Comparison of ENCODE assay signal across 9 cellular contexts in genomic region chr10:24344279-24344678, GRCh38.
DNase-seq lines count a peak whose midpoint lies in the region; ATAC-seq and TF ChIP-seq lines count a peak whose summit lies in the region.
"Had no signal": no experiment of that assay in that cellular context is flagged by ENCODE, and none has a peak within 500 bp of the region (broad histone marks: within the 10 kb centered on the region; RNA-seq: fewer than 3 reads in every experiment).

No MANE protein-coding gene starts in this region.

- H3K27me3 Mint-ChIP-seq in activated CD8-positive, alpha-beta memory T cell treated with anti-CD3 and anti-CD28 coated beads, Interleukin-2, amount 10 ng/mL, durations not matched to agents 7 days and 5 days, result no peaks in the 10 kb centered on the region

- H2BK5ac ChIP-seq in mesenchymal stem cell (ENCODE audit: low read depth, low read length, poor library complexity, severe bottlenecking), result no peak overlapping the region

- no peak overlapping the region for H4K8ac ChIP-seq in mesenchymal stem cell (ENCODE audit: low read length)

- peak; percentile 85 for ATAC-seq in body of pancreas
- no peak for ATAC-seq in HG03196 (IDR thresholded peaks at IDR 0.05; ENCODE audit: unreplicated experiment)
- no peak for ATAC-seq in activated CD8-positive, alpha-beta memory T cell treated with anti-CD3 and anti-CD28 coated beads, Interleukin-2, amount 10 ng/mL, durations not matched to agents 7 days and 5 days
- ATAC-seq in HG02588 (IDR thresholded peaks at IDR 0.05; ENCODE audit: unreplicated experiment), result no peak

- H4K91ac ChIP-seq in mesenchymal stem cell (ENCODE audit: low read length), result no peak overlapping the region

- intact Hi-C loops in body of pancreas (cut with DNase I), result no loop called here
- intact Hi-C loops in head of caudate nucleus (cut with DNase I), result no loop called here

- H3K4me1 ChIP-seq in body of pancreas (peaks cover 43% of the 10 kb centered on the region), mesenchymal stem cell (ENCODE audit: control insufficient read depth, insufficient read depth, low read depth, low read length) (peaks cover 1% of the 10 kb centered on the region)

- H2BK12ac ChIP-seq in mesenchymal stem cell (ENCODE audit: low read length in 2 of 2), result no peak overlapping the region

- no peaks in the 10 kb centered on the region for H3K4me1 Mint-ChIP-seq in activated CD8-positive, alpha-beta memory T cell treated with anti-CD3 and anti-CD28 coated beads, Interleukin-2, amount 10 ng/mL, durations not matched to agents 7 days and 5 days

- peak overlapping the region; percentile 77 for H3K9ac ChIP-seq in mesenchymal stem cell (ENCODE audit: low read length)

- H3K4me3 Mint-ChIP-seq in activated CD8-positive, alpha-beta memory T cell treated with anti-CD3 and anti-CD28 coated beads, Interleukin-2, amount 10 ng/mL, durations not matched to agents 7 days and 5 days, result no peak overlapping the region
- H3K4me3 Mint-ChIP-seq: activated naive CD8-positive, alpha-beta T cell had no signal

- H3K36me3 ChIP-seq in body of pancreas (replicated peaks in 1 of 2; ENCODE audit: insufficient read depth in 1 of 2, low read depth in 2 of 2), result no peaks in the 10 kb centered on the region
- no peaks in the 10 kb centered on the region for H3K36me3 ChIP-seq in mesenchymal stem cell (ENCODE audit: control insufficient read depth in 1 of 2, insufficient read depth in 2 of 2, low read depth in 1 of 2, low read length in 2 of 2)

- H2BK120ac ChIP-seq in mesenchymal stem cell (ENCODE audit: low read depth, low read length), result no peak overlapping the region

- in situ Hi-C loops in KBM-7 (cut with MboI; ENCODE audit: low pct_unique_long_range_greater_than_20kb, low sequenced_read_pairs), result no loop called here

- no peaks in the 10 kb centered on the region for H3K27me3 ChIP-seq in AG04450 (ENCODE audit: control insufficient read depth, insufficient read depth, low read length)
- H3K27me3 ChIP-seq in body of pancreas, result no peaks in the 10 kb centered on the region
- H3K27me3 ChIP-seq in mesenchymal stem cell (ENCODE audit: control insufficient read depth in 1 of 2, insufficient read depth in 1 of 2, low read length in 2 of 2), result peaks cover 0 to 3% of the 10 kb centered on the region in 2 experiments

- H3K4ac ChIP-seq in mesenchymal stem cell (ENCODE audit: low read depth in 1 of 2, low read length in 2 of 2), result no peak overlapping the region

- H3K9me3 ChIP-seq in AG04450 (ENCODE audit: control insufficient read depth, insufficient read depth, low read length) (no peaks in the 10 kb centered on the region), body of pancreas (no peaks in the 10 kb centered on the region), mesenchymal stem cell (ENCODE audit: control insufficient read depth, low read length) (no peaks in the 10 kb centered on the region)

- no peak overlapping the region for H2AK5ac ChIP-seq in mesenchymal stem cell (ENCODE audit: low read length, severe bottlenecking)

- no peak overlapping the region for H3K27ac Mint-ChIP-seq in activated CD8-positive, alpha-beta memory T cell treated with anti-CD3 and anti-CD28 coated beads, Interleukin-2, amount 10 ng/mL, durations not matched to agents 7 days and 5 days
- H3K27ac Mint-ChIP-seq: activated naive CD8-positive, alpha-beta T cell had no signal

- WGBS in body of pancreas, 2 donors, result 2 to 10% methylated on average over 4 of the region's 4 CpGs
- 76% methylated on average over 4 of the region's 4 CpGs for WGBS in mesenchymal stem cell

- H3K23ac ChIP-seq in mesenchymal stem cell (ENCODE audit: low read length in 2 of 2), result no peak overlapping the region

- CTCF ChIA-PET in AG04450 (lab: Charles Lee), result interaction anchor here (0.7 to 2.4 kb wide), 5 partner anchors 16 to 350 kb away, joined by 3 to 16 read pairs (median 10); no protein-coding TSS in a partner anchor
- CTCF ChIA-PET in activated CD8-positive, alpha-beta memory T cell treated with anti-CD3 and anti-CD28 coated beads, Interleukin-2, amount 10 ng/mL, durations not matched to agents 7 days and 5 days (lab: Charles Lee), result no interaction called here

- no peak overlapping the region for H3K18ac ChIP-seq in mesenchymal stem cell (ENCODE audit: low read depth in 1 of 2, low read length in 2 of 2)

- H2BK15ac ChIP-seq in mesenchymal stem cell (ENCODE audit: low read depth, poor library complexity, severe bottlenecking), result no peak overlapping the region

- TF ChIP-seq POLR2A in body of pancreas (IDR thresholded peaks at IDR 0.05), result no peak

- POLR2A ChIA-PET in AG04450 (lab: Yijun Ruan, JAX), result interaction anchor here (0.5 kb wide), 1 partner anchor 34 kb away, joined by 3 read pairs; no protein-coding TSS in a partner anchor

- H3K4me3 ChIP-seq in AG04450 (ENCODE audit: low read depth, low read length), result peak overlapping the region; percentile 8; the same call in 1 of the 2 replicates
- no peak overlapping the region for H3K4me3 ChIP-seq in body of pancreas
- H3K4me3 ChIP-seq in mesenchymal stem cell (ENCODE audit: insufficient read depth in 1 of 2, low read depth in 1 of 2, low read length in 2 of 2), result peak overlapping the region in 1 of 2 experiments; percentile 17

- no peaks in the 10 kb centered on the region for H3K79me1 ChIP-seq in mesenchymal stem cell (replicated peaks; ENCODE audit: low read length, poor library complexity, severe bottlenecking)

- H3K4me2 ChIP-seq in mesenchymal stem cell (ENCODE audit: low read length, poor library complexity, severe bottlenecking), result no peak overlapping the region

- no peak overlapping the region for H3K14ac ChIP-seq in mesenchymal stem cell (ENCODE audit: low read length in 2 of 2)

- TF ChIP-seq CTCF in AG04450 (IDR thresholded peaks at IDR 0.05; ENCODE audit: low read depth, low read length), result no peak
- TF ChIP-seq CTCF in body of pancreas (IDR thresholded peaks at IDR 0.05), result no peak

- no peaks in the 10 kb centered on the region for H3K36me3 Mint-ChIP-seq in activated CD8-positive, alpha-beta memory T cell treated with anti-CD3 and anti-CD28 coated beads, Interleukin-2, amount 10 ng/mL, durations not matched to agents 7 days and 5 days
- H3K36me3 Mint-ChIP-seq: activated naive CD8-positive, alpha-beta T cell had no signal

- H2AFZ ChIP-seq in mesenchymal stem cell (ENCODE audit: low read depth, low read length), result no peak overlapping the region

- no peaks in the 10 kb centered on the region for H3K9me3 Mint-ChIP-seq in activated CD8-positive, alpha-beta memory T cell treated with anti-CD3 and anti-CD28 coated beads, Interleukin-2, amount 10 ng/mL, durations not matched to agents 7 days and 5 days (ENCODE audit: low read depth)

- DNase-seq in AG04450 (ENCODE audit: low read depth, low spot score), result peak; percentile 91
- DNase-seq in KBM-7, result peak; percentile 8
- peak in 2 of 4 donors; percentile 21 to 45 for DNase-seq in body of pancreas
- DNase-seq in mesenchymal stem cell, result peak; percentile 51
- DNase-seq in head of caudate nucleus, result no peak
- no peak for DNase-seq in activated CD8-positive, alpha-beta memory T cell treated with anti-CD3 and anti-CD28 coated beads, Interleukin-2, amount 10 ng/mL, durations not matched to agents 7 days and 5 days

- H3K27ac ChIP-seq in AG04450 (ENCODE audit: low read depth, low read length) (no peak overlapping the region), body of pancreas (peak overlapping the region; percentile 50 to 79 (median 62)), mesenchymal stem cell (ENCODE audit: low read length, poor library complexity, severe bottlenecking) (peak overlapping the region; percentile 51)

Comparison
In these comparisons a context has a peak if more than half of its experiments do, and no peak if none do; other contexts are left out.
1. DNase-seq: peak in AG04450 (single experiment), KBM-7 (single experiment) and mesenchymal stem cell (single experiment); none in head of caudate nucleus (0 of 42) and activated CD8-positive, alpha-beta memory T cell treated with anti-CD3 and anti-CD28 coated beads, Interleukin-2, amount 10 ng/mL, durations not matched to agents 7 days and 5 days (single experiment).